In the genomic region with DNA sequence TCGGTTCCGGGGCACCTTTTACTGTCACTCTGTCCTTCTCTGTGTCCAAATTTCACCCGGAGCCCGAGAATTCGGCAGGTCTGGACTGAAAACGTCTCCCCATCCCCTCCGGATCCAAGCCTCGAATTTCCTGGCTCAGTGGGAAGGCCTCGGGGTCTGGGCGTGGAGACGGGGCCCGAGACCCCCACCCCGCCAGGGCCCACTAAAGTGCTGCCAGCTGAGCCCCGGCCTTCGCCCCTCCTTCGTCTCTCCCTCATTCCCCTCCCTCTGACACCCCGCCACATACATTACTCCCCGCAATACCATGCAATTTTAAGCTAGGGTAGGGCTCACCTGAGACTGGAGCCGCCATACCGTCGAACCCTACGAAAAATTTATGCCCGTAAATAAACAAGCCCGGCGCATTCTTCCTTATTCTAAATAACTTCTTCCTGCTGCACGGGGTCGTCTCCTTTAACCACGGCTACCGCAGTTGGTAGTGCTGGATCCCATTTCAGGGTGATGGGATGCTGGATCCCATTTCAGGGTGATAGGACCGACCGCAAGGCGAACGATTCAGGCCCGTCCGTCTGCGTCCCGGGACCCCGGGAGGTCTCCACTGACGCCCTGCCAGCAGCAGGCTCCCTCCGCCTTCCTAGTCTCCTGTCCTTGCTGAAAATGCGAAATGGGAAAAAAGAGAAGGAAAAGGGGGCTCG, we compare ENCODE assay signal across 9 cellular contexts. TPM values are rescaled to one million over a fixed set of nuclear protein-coding genes. Genes with fewer than 3 reads are reported as not detected.
DNase-seq lines count a peak whose midpoint lies in the region; ATAC-seq lines count a peak whose summit lies in the region.
"Had no signal": no experiment of that assay in that cellular context is flagged by ENCODE, and none has a peak within 500 bp of the region (broad histone marks: within the 10 kb centered on the region; RNA-seq: fewer than 3 reads in every experiment).

No MANE protein-coding gene starts in this region.

- H3K4me3 ChIP-seq in iPS-18c (ENCODE audit: insufficient read depth, low read depth, low read length) (peak overlapping the region; percentile 77), subcutaneous abdominal adipose tissue (ENCODE audit: low read depth in 1 of 5, low read length in 5 of 5) (peak overlapping the region in 4 of 5 donors; percentile 39 to 59 (median 47))

- H3K9me3 ChIP-seq in iPS-18c (ENCODE audit: control insufficient read depth, insufficient read depth, low read length) (no peaks in the 10 kb centered on the region), subcutaneous abdominal adipose tissue (ENCODE audit: control insufficient read depth in 5 of 5, low read length in 5 of 5) (no peaks in the 10 kb centered on the region)

- H3K36me3 ChIP-seq in subcutaneous abdominal adipose tissue (ENCODE audit: control insufficient read depth in 5 of 5, insufficient read depth in 5 of 5, low read length in 5 of 5), result no peaks in the 10 kb centered on the region

- no peaks in the 10 kb centered on the region for H3K9me3 Mint-ChIP-seq in activated T-cell treated with anti-CD3 and anti-CD28 coated beads, Interleukin-2, amount 50 U/mL, for 24 hours
- H3K9me3 Mint-ChIP-seq in activated naive CD4-positive, alpha-beta T cell treated with anti-CD3 and anti-CD28 coated beads, Interleukin-2, amount 50 U/mL, for 72 hours, result peaks cover 0 to 5% of the 10 kb centered on the region in 2 donors

- peaks cover 53 to 84% (median 63%) of the 10 kb centered on the region in 5 donors for H3K27me3 ChIP-seq in subcutaneous abdominal adipose tissue (ENCODE audit: control insufficient read depth in 5 of 5, insufficient read depth in 4 of 5, low read length in 5 of 5)

- DNase-seq in activated T-cell treated with anti-CD3 and anti-CD28 coated beads, Interleukin-2, amount 50 U/mL, for 24 hours, result no peak
- no peak for DNase-seq in activated T-cell treated with anti-CD3 and anti-CD28 coated beads for 4 hours
- DNase-seq in activated naive CD4-positive, alpha-beta T cell treated with anti-CD3 and anti-CD28 coated beads, Interleukin-2, amount 50 U/mL, for 72 hours (ENCODE audit: low spot score in 2 of 2), result no peak
- DNase-seq: NCI-H510A treated with DMSO at 0.1 percent for 48 hours had no signal

- ATAC-seq in activated naive CD4-positive, alpha-beta T cell treated with anti-CD3 and anti-CD28 coated beads, Interleukin-2, amount 50 U/mL, for 72 hours, result peak in 1 of 2 donors; percentile 13
- no peak for ATAC-seq in GM21390 (IDR thresholded peaks at IDR 0.05; ENCODE audit: unreplicated experiment)
- no peak for ATAC-seq in GM21526 (IDR thresholded peaks at IDR 0.05; ENCODE audit: low FRiP score, unreplicated experiment)
- no peak for ATAC-seq in HG03097 (IDR thresholded peaks at IDR 0.05; ENCODE audit: low FRiP score, unreplicated experiment)

- H3K27me3 Mint-ChIP-seq in activated T-cell treated with anti-CD3 and anti-CD28 coated beads, Interleukin-2, amount 50 U/mL, for 24 hours, result peaks cover 91% of the 10 kb centered on the region

- H3K4me1 Mint-ChIP-seq in activated T-cell treated with anti-CD3 and anti-CD28 coated beads, Interleukin-2, amount 50 U/mL, for 24 hours (ENCODE audit: low read depth), result peaks cover 43% of the 10 kb centered on the region

- peak overlapping the region; percentile 85 for H3K27ac Mint-ChIP-seq in activated T-cell treated with anti-CD3 and anti-CD28 coated beads, Interleukin-2, amount 50 U/mL, for 24 hours
- peak overlapping the region; percentile 82 to 99 for H3K27ac Mint-ChIP-seq in activated naive CD4-positive, alpha-beta T cell treated with anti-CD3 and anti-CD28 coated beads, Interleukin-2, amount 50 U/mL, for 72 hours

- H3K4me3 Mint-ChIP-seq in activated T-cell treated with anti-CD3 and anti-CD28 coated beads, Interleukin-2, amount 50 U/mL, for 24 hours, result peak overlapping the region; percentile 79

- H3K4me1 ChIP-seq in subcutaneous abdominal adipose tissue (ENCODE audit: control insufficient read depth in 5 of 5, insufficient read depth in 5 of 5, low read length in 5 of 5), result peaks cover 0 to 24% (median 20%) of the 10 kb centered on the region in 5 donors

- no peak overlapping the region for H3K27ac ChIP-seq in subcutaneous abdominal adipose tissue (ENCODE audit: low read depth, low read length)

- H3K9ac ChIP-seq in subcutaneous abdominal adipose tissue (ENCODE audit: low read length in 5 of 5), result no peak overlapping the region

- H3K36me3 Mint-ChIP-seq in activated T-cell treated with anti-CD3 and anti-CD28 coated beads, Interleukin-2, amount 50 U/mL, for 24 hours (ENCODE audit: low read depth), result no peaks in the 10 kb centered on the region
- peaks cover 8 to 15% of the 10 kb centered on the region in 2 donors for H3K36me3 Mint-ChIP-seq in activated naive CD4-positive, alpha-beta T cell treated with anti-CD3 and anti-CD28 coated beads, Interleukin-2, amount 50 U/mL, for 72 hours

RNA-seq across cellular contexts. Expression of a gene that starts 4.4 kb away (rescaled TPM):
- not detected for total RNA-seq in activated naive CD4-positive, alpha-beta T cell treated with anti-CD3 and anti-CD28 coated beads, Interleukin-2, amount 50 U/mL, for 72 hours

RNA-seq across cellular contexts. Expression of a gene that starts 48.8 kb away (rescaled TPM):
- total RNA-seq in activated naive CD4-positive, alpha-beta T cell treated with anti-CD3 and anti-CD28 coated beads, Interleukin-2, amount 50 U/mL, for 72 hours, result 1 to 10 TPM; 6.1 to 8.2 TPM

RNA-seq across cellular contexts. Expression of a gene that starts 51.4 kb away (rescaled TPM):
- total RNA-seq in activated naive CD4-positive, alpha-beta T cell treated with anti-CD3 and anti-CD28 coated beads, Interleukin-2, amount 50 U/mL, for 72 hours, result 10 to 100 TPM in 1 of 2 donors, 1 to 10 TPM in 1; 9.2 to 19.3 TPM
